ENCODE assay signal across 1 cellular context in the genomic region with DNA sequence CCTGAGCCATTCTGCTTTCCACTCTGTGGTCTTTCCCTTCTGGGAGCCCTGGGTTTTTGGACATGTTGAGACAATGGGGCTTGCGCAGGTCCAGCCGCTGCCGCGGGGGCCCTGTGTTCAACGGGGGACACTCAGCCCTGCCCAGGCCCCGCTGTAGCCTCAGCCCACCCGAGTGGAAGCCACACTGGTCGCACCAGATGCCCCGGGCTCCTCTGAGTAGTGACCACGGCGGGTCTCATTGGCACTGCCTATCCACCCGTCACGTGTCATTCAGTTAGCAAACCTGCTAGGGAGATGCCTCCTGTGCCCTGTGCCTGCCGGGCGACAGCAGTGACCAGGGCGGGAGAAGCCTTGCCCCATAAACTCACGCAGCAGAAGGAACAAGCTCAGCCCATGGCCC.
A peak's percentile ranks its signal among the peaks of the same experiment; 100 is the strongest.
TF ChIP-seq lines count a peak whose summit lies in the region.

No MANE protein-coding gene starts in this region.

TF ChIP-seq in HepG2, 621 proteins besides CTCF, POLR2A, EP300 and RAD21:
- no peak for TF ChIP-seq NFKB2 (CRISPR knock-in tag; IDR thresholded peaks at IDR 0.05; ENCODE audit: borderline replicate concordance)
- 0 out of 2 replicates have a peak, but pooled peaks have one; percentile 23 for TF ChIP-seq ZNF710 (CRISPR knock-in tag; IDR thresholded peaks at IDR 0.05; ENCODE audit: borderline replicate concordance)
